11 cellular contexts compared by ENCODE assay signal in the genomic region with DNA sequence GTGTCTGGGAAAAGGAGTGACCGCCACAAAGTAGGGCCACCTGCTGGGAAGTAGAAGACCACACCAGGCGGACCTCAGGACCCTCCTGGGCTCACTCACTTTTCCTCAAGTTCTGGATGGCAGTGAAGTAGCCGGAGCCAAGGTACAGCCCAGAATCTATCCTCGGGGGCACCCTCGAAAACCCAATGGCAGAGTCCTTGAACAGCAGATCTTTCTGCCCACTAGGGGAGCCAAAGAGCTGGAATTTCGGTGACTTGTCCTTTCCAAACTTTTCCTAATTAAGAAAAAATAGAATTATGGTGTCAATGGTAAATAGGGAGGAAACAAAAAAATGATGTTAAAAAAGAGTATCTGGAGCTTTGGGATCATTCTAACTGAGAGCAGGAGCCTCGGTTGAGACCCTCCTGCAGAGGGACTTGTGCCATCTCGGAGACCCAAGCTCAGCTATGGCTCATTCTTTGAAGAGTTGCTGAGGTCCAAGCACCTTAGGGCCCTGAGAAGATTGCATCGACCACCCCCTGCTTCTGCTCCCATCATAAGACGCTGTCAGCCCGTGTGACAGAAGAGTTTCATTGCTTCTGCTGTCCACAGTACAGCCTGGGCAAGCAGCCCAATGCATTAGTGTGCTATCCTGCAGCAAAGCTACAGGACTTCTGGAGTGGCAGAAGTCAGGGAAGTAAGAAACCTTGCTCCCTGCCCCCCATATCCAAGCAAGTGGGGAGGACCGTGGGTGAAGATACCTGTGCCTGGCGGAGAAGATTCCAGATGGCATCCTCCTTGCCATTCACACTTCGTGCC. TPM values are rescaled to one million over a fixed set of nuclear protein-coding genes. Genes with fewer than 3 reads are reported as not detected.
DNase-seq lines count a peak whose midpoint lies in the region; ATAC-seq, FAIRE-seq and TF ChIP-seq lines count a peak whose summit lies in the region.
"Had no signal": no experiment of that assay in that cellular context is flagged by ENCODE, and none has a peak within 500 bp of the region (broad histone marks: within the 10 kb centered on the region; RNA-seq: fewer than 3 reads in every experiment).

No MANE protein-coding gene starts in this region.

- no peak overlapping the region for H4K8ac ChIP-seq in H9 (replicated peaks; ENCODE audit: insufficient read length, low read depth, low read length)

- no peak overlapping the region for H2BK12ac ChIP-seq in H9 (ENCODE audit: insufficient read length, low read depth, low read length)

- H2BK20ac ChIP-seq in H9 (ENCODE audit: low read depth, low read length, poor library complexity, severe bottlenecking): no peak overlapping the region

- H3K56ac ChIP-seq in H9 (ENCODE audit: insufficient read length, low read depth, low read length): no peak overlapping the region

- H3K4ac ChIP-seq in H9 (ENCODE audit: low read depth, low read length): no peak overlapping the region

- CTCF ChIA-PET in BJ (lab: Yijun Ruan, JAX): interaction anchor here (0.6 to 2.1 kb wide), 13 partner anchors 10 to 416 kb away, joined by 3 to 12 read pairs (median 4); a partner anchor contains a TSS

- H3K4me2 ChIP-seq in H9 (ENCODE audit: insufficient read depth, insufficient read length, low read length) (no peak overlapping the region), astrocyte (ENCODE audit: low read length) (no peak overlapping the region)

- no peak overlapping the region for H3K18ac ChIP-seq in H9 (ENCODE audit: insufficient read length, low read depth, low read length)

- H2BK120ac ChIP-seq in H9 (ENCODE audit: low read depth, low read length, poor library complexity, severe bottlenecking): no peak overlapping the region

- no peak overlapping the region for H4K5ac ChIP-seq in H9 (ENCODE audit: insufficient read length, low read depth, low read length)

- H3K4me1 ChIP-seq in H9 (ENCODE audit: insufficient read depth, low read length): no peaks in the 10 kb centered on the region
- no peaks in the 10 kb centered on the region for H3K4me1 ChIP-seq in astrocyte (ENCODE audit: insufficient read depth, low read length)
- H3K4me1 ChIP-seq in liver (ENCODE audit: control insufficient read depth in 4 of 4, insufficient read depth in 4 of 4, low read length in 3 of 4): no peaks in the 10 kb centered on the region

- H2AFZ ChIP-seq in H9 (ENCODE audit: low read length) (no peak overlapping the region), astrocyte (ENCODE audit: low read depth, low read length) (no peak overlapping the region)

- H3K36me3 Mint-ChIP-seq in H9 (ENCODE audit: insufficient read depth in 1 of 3, low read depth in 3 of 3): no peaks in the 10 kb centered on the region
- no peaks in the 10 kb centered on the region for H3K36me3 Mint-ChIP-seq in astrocyte (ENCODE audit: low read depth, unreplicated experiment)
- H3K36me3 Mint-ChIP-seq: stimulated activated memory B cell treated with anti-CD40 and anti-IgM and Interleukin-4, amounts not matched to agents 10 μg/mL and 1 μg/mL and 100 μg/mL, for 72 hours had no signal

- H3T11ph ChIP-seq in H9 (ENCODE audit: low read length): no peak overlapping the region

- no peak overlapping the region for H4K91ac ChIP-seq in H9 (ENCODE audit: insufficient read length, low read depth, low read length)

- FAIRE-seq in astrocyte (lab: Jason Lieb, UNC): no peak
- FAIRE-seq: colon, GM18507 had no signal

- H4K20me1 ChIP-seq in H9 (ENCODE audit: control insufficient read depth, insufficient read depth, insufficient read length): no peaks in the 10 kb centered on the region
- H4K20me1 ChIP-seq in astrocyte (ENCODE audit: insufficient read depth, low read length): no peaks in the 10 kb centered on the region

- H2AK5ac ChIP-seq in H9 (ENCODE audit: insufficient read length, low read length): no peak overlapping the region

- POLR2A ChIA-PET in BJ (lab: Charles Lee): no interaction called here

- no peak overlapping the region for H3K23ac ChIP-seq in H9 (ENCODE audit: insufficient read length, low read depth, low read length)

- H3K9me3 ChIP-seq in H9 (ENCODE audit: control insufficient read depth, low read depth, low read length) (no peaks in the 10 kb centered on the region), astrocyte (ENCODE audit: insufficient read depth, low read depth, low read length) (no peaks in the 10 kb centered on the region), liver (ENCODE audit: control insufficient read depth in 4 of 4, low read length in 3 of 4) (no peaks in the 10 kb centered on the region)

- no peak for DNase-seq in BJ (ENCODE audit: low read depth)
- DNase-seq in H9: peak; percentile 47
- no peak for DNase-seq in astrocyte (ENCODE audit: low read depth)
- DNase-seq in T-helper 2 cell: no peak
- no peak for DNase-seq in NCI-H526 treated with DMSO at 0.1 percent for 48 hours (lab: John Stamatoyannopoulos, UW)

- H3K4me3 ChIP-seq in BJ (ENCODE audit: low read depth, low read length) (no peak overlapping the region), astrocyte (ENCODE audit: insufficient read depth, low read depth, low read length) (no peak overlapping the region), liver (ENCODE audit: low read depth in 1 of 3, low read length in 3 of 3) (no peak overlapping the region)

- peak in 1 of 2 donors; percentile 35 for TF ChIP-seq RAD21 in liver (IDR thresholded peaks at IDR 0.05)

- no peaks in the 10 kb centered on the region for H3K23me2 ChIP-seq in H9 (ENCODE audit: insufficient read length, low read depth, low read length, poor library complexity, severe bottlenecking)

- H3K4me1 Mint-ChIP-seq in H9: no peaks in the 10 kb centered on the region
- no peaks in the 10 kb centered on the region for H3K4me1 Mint-ChIP-seq in astrocyte (ENCODE audit: low read depth, unreplicated experiment)

- H3K36me3 ChIP-seq in BJ (ENCODE audit: control insufficient read depth, insufficient read depth, low read length): no peaks in the 10 kb centered on the region
- H3K36me3 ChIP-seq in astrocyte (ENCODE audit: insufficient read depth, low read length): no peaks in the 10 kb centered on the region
- no peaks in the 10 kb centered on the region for H3K36me3 ChIP-seq in liver (ENCODE audit: control insufficient read depth in 4 of 4, insufficient read depth in 3 of 4, low read depth in 1 of 4, low read length in 3 of 4)

- peak; percentile 59 for TF ChIP-seq CTCF in BJ (IDR thresholded peaks at IDR 0.05; ENCODE audit: insufficient read depth, low read depth, low read length)
- peak; percentile 84 for TF ChIP-seq CTCF in H9 (conservative IDR thresholded peaks at IDR 0.05)
- peak; percentile 44 for TF ChIP-seq CTCF in astrocyte (IDR thresholded peaks at IDR 0.05; ENCODE audit: insufficient read depth, low read depth, low read length)
- peak; percentile 41 for TF ChIP-seq CTCF in liver (IDR thresholded peaks at IDR 0.05; ENCODE audit: low read depth, low read length, missing input control)

- H2BK5ac ChIP-seq in H9 (ENCODE audit: insufficient read length, low read length): no peak overlapping the region

- no peak overlapping the region for H2BK15ac ChIP-seq in H9 (ENCODE audit: low read depth, low read length)

- H3K14ac ChIP-seq in H9 (ENCODE audit: insufficient read depth, low read length): no peak overlapping the region

- H3K27me3 Mint-ChIP-seq in H9 (ENCODE audit: low read depth) (peaks cover 1% of the 10 kb centered on the region), astrocyte (ENCODE audit: low read depth, unreplicated experiment) (peaks cover 48% of the 10 kb centered on the region)

- no CpG with 5 or more reads among the region's 14 CpGs for WGBS in H9 (ENCODE audit: extremely low coverage, insufficient read length, low lambda C conversion rate)
- 72% methylated on average over 14 of the region's 14 CpGs for WGBS in liver

- no peaks in the 10 kb centered on the region for H3K79me1 ChIP-seq in H9 (ENCODE audit: insufficient read depth, low read depth, low read length, poor library complexity, severe bottlenecking)

- H3K27ac ChIP-seq in H9 (ENCODE audit: insufficient read length, low read depth, low read length) (no peak overlapping the region), astrocyte (ENCODE audit: low read depth, low read length) (no peak overlapping the region), liver (ENCODE audit: low read depth in 1 of 2, low read length in 2 of 2) (no peak overlapping the region)

- no peak for ATAC-seq in HG02759 (IDR thresholded peaks at IDR 0.05; ENCODE audit: unreplicated experiment)
- no peak for ATAC-seq in HG02870 (IDR thresholded peaks at IDR 0.05; ENCODE audit: unreplicated experiment)
- ATAC-seq: stimulated activated memory B cell treated with anti-CD40 and anti-IgM and Interleukin-4, amounts not matched to agents 10 μg/mL and 1 μg/mL and 100 μg/mL, for 72 hours had no signal

- H3K4me3 Mint-ChIP-seq in H9 (no peak overlapping the region), astrocyte (ENCODE audit: unreplicated experiment) (no peak overlapping the region)
- H3K4me3 Mint-ChIP-seq: stimulated activated memory B cell treated with anti-CD40 and anti-IgM and Interleukin-4, amounts not matched to agents 10 μg/mL and 1 μg/mL and 100 μg/mL, for 72 hours had no signal

- H3K9me3 Mint-ChIP-seq in H9: no peaks in the 10 kb centered on the region
- no peaks in the 10 kb centered on the region for H3K9me3 Mint-ChIP-seq in astrocyte (ENCODE audit: unreplicated experiment)
- H3K9me3 Mint-ChIP-seq: stimulated activated memory B cell treated with anti-CD40 and anti-IgM and Interleukin-4, amounts not matched to agents 10 μg/mL and 1 μg/mL and 100 μg/mL, for 72 hours had no signal

- H3K27ac Mint-ChIP-seq in H9 (peak overlapping the region in 1 of 3 experiments; percentile 11; a peak in 1 of 7 replicates), astrocyte (ENCODE audit: unreplicated experiment) (no peak overlapping the region)
- H3K27ac Mint-ChIP-seq: stimulated activated memory B cell treated with anti-CD40 and anti-IgM and Interleukin-4, amounts not matched to agents 10 μg/mL and 1 μg/mL and 100 μg/mL, for 72 hours had no signal

- H3K79me2 ChIP-seq in H9 (ENCODE audit: insufficient read depth, low read length): no peaks in the 10 kb centered on the region
- no peaks in the 10 kb centered on the region for H3K79me2 ChIP-seq in astrocyte (ENCODE audit: insufficient read depth, low read length)

- H3K27me3 ChIP-seq in BJ (ENCODE audit: control insufficient read depth, insufficient read depth, low read length): peaks cover 9% of the 10 kb centered on the region
- H3K27me3 ChIP-seq in H9 (ENCODE audit: insufficient read depth, low read length): no peaks in the 10 kb centered on the region
- H3K27me3 ChIP-seq in astrocyte (ENCODE audit: insufficient read depth, low read length): peaks cover 16% of the 10 kb centered on the region
- H3K27me3 ChIP-seq in liver (ENCODE audit: control insufficient read depth in 4 of 4, insufficient read depth in 4 of 4, low read length in 3 of 4): no peaks in the 10 kb centered on the region

- H3K9ac ChIP-seq in H9 (ENCODE audit: extremely low read depth, insufficient read length, low read length): no peak overlapping the region
- H3K9ac ChIP-seq in astrocyte (ENCODE audit: low read length): no peak overlapping the region
- H3K9ac ChIP-seq in liver (ENCODE audit: low read depth in 1 of 2, low read length in 2 of 2): no peak overlapping the region

RNA-seq across cellular contexts. Expression of a gene that starts 14.8 kb away (rescaled TPM):
- polyA plus RNA-seq in BJ (2011; rRNA removed): not detected in 2 replicates
- polyA minus RNA-seq in BJ (2011; rRNA and poly(A)+ RNA removed): not detected in 2 replicates
- total RNA-seq in H9 (2021): not detected in 2 replicates
- not detected in 2 replicates for total RNA-seq in astrocyte
- 10 to 100 TPM in 1 of 2 donors, under 1 TPM in 1; 0.92 to 14.7 TPM for total RNA-seq in liver
- polyA plus RNA-seq in liver: 1 to 10 TPM in 1 of 2 donors, under 1 TPM in 1; 0.36 to 1.9 TPM

RNA-seq across cellular contexts. Expression of a gene that starts 42.9 kb away (rescaled TPM):
- polyA plus RNA-seq in BJ (2011; rRNA removed) (not detected in 2 replicates), liver (under 1 TPM; 0.51 to 0.62 TPM)
- polyA minus RNA-seq in BJ (2011; rRNA and poly(A)+ RNA removed): not detected in 2 replicates
- total RNA-seq in H9 (2021) (not detected in 2 replicates), astrocyte (0.17 TPM in 1 of 2 replicates, not detected in the other), liver (1 to 10 TPM; 1.0 to 9.0 TPM)

RNA-seq across cellular contexts. Expression of a gene that starts 47.8 kb away (rescaled TPM):
- polyA plus RNA-seq in BJ (2011; rRNA removed) (not detected in 2 replicates), liver (10 to 100 TPM; 18.1 to 61.7 TPM)
- not detected in 2 replicates for polyA minus RNA-seq in BJ (2011; rRNA and poly(A)+ RNA removed)
- total RNA-seq in H9 (2021) (not detected in 2 replicates), astrocyte (not detected in 2 replicates), liver (10 to 100 TPM in 1 of 2 donors, 1 to 10 TPM in 1; 1.0 to 35.1 TPM)
